25 cellular contexts compared by ENCODE assay signal in the genomic region with DNA sequence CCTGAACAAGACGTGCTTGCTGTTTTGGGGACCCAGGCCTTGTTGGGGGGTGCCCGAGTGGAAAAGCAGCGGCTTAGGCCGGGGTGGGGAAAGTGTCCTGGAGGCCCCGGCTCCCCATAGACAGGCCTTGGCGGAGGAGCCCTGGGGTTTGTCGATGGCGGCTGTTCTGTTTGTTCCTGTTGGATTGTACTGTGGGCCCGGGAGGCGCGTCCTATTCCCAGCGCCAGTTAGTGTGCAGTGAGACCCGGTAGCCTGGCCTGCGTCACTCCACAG. TPM values are rescaled to one million over a fixed set of nuclear protein-coding genes. Genes with fewer than 3 reads are reported as not detected.
A peak's percentile ranks its signal among the peaks of the same experiment; 100 is the strongest.
DNase-seq lines count a peak whose midpoint lies in the region; ATAC-seq, FAIRE-seq and TF ChIP-seq lines count a peak whose summit lies in the region.
"Had no signal": no experiment of that assay in that cellular context is flagged by ENCODE, and none has a peak within 500 bp of the region (broad histone marks: within the 10 kb centered on the region; RNA-seq: fewer than 3 reads in every experiment).

No MANE protein-coding gene starts in this region.

- H3K4me3 Mint-ChIP-seq in activated naive CD8-positive, alpha-beta T cell treated with anti-CD3 and anti-CD28 coated beads for 36 hours: no peak overlapping the region
- H3K4me3 Mint-ChIP-seq: B cell; CD4-positive, alpha-beta T cell; CD8-positive, alpha-beta T cell had no signal

- POLR2A ChIA-PET in RWPE1 (lab: Yijun Ruan, JAX; ENCODE audit: low non-redundant PET): no interaction called here

- H3K27ac ChIP-seq in RWPE1: peak overlapping the region; percentile 41
- H3K27ac ChIP-seq: 22Rv1; A549; BLaER1 treated with 17β-estradiol and CSF1 and Interleukin-3, amounts not matched to agents 10 nM and 100 nM; C4-2B had no signal

- no peaks in the 10 kb centered on the region for H3K9me3 Mint-ChIP-seq in activated naive CD8-positive, alpha-beta T cell treated with anti-CD3 and anti-CD28 coated beads for 36 hours
- H3K9me3 Mint-ChIP-seq: CD4-positive, alpha-beta T cell; CD8-positive, alpha-beta T cell had no signal

- CTCF ChIA-PET in RWPE1 (lab: Yijun Ruan, JAX): no interaction called here

- no peak for TF ChIP-seq CTCF in D721Med (IDR thresholded peaks at IDR 0.05; ENCODE audit: insufficient read depth, missing control alignments)
- TF ChIP-seq CTCF in RWPE1 (conservative IDR thresholded peaks at IDR 0.05; ENCODE audit: low read depth): no peak

- peaks cover 5% of the 10 kb centered on the region for H3K36me3 Mint-ChIP-seq in activated naive CD8-positive, alpha-beta T cell treated with anti-CD3 and anti-CD28 coated beads for 36 hours

- DNase-seq in D721Med (ENCODE audit: insufficient read length, low spot score) (peak; percentile 22), RWPE1 (ENCODE audit: low spot score) (no peak), cerebellar cortex (ENCODE audit: low spot score) (peak; percentile 14), ureter (ENCODE audit: low spot score) (peak; percentile 36), NCI-H82 treated with DMSO at 0.1 percent for 48 hours (lab: John Stamatoyannopoulos, UW; ENCODE audit: unreplicated experiment) (no peak)
- no peak for DNase-seq in activated naive CD8-positive, alpha-beta T cell treated with anti-CD3 and anti-CD28 coated beads for 36 hours
- DNase-seq: AML-193; Caco-2; Calu3; CD4-positive, alpha-beta T cell; CD8-positive, alpha-beta T cell; DMS 273 treated with DMSO at 0.1 percent for 48 hours; DMS153; DMS53; DMS79 treated with DMSO at 0.1 percent for 48 hours; GF-D8 had no signal

- no peak overlapping the region for H3K27ac Mint-ChIP-seq in activated naive CD8-positive, alpha-beta T cell treated with anti-CD3 and anti-CD28 coated beads for 36 hours
- H3K27ac Mint-ChIP-seq: B cell; CD4-positive, alpha-beta T cell; CD8-positive, alpha-beta T cell had no signal

- ATAC-seq in GM18907 (IDR thresholded peaks at IDR 0.05; ENCODE audit: unreplicated experiment): no peak
- ATAC-seq: A549; CD8-positive, alpha-beta T cell had no signal

- H3K27me3 Mint-ChIP-seq in activated naive CD8-positive, alpha-beta T cell treated with anti-CD3 and anti-CD28 coated beads for 36 hours: no peaks in the 10 kb centered on the region
- H3K27me3 Mint-ChIP-seq: B cell; CD4-positive, alpha-beta T cell had no signal

- FAIRE-seq in D721Med (lab: Jason Lieb, UNC): no peak
- FAIRE-seq: A549, G401.6, GM12891 had no signal

- H3K4me1 Mint-ChIP-seq in activated naive CD8-positive, alpha-beta T cell treated with anti-CD3 and anti-CD28 coated beads for 36 hours: no peaks in the 10 kb centered on the region
- H3K4me1 Mint-ChIP-seq: B cell had no signal

RNA-seq across cellular contexts. Expression of a gene that starts 11.1 kb away (rescaled TPM):
- total RNA-seq in ureter: 69.2 TPM
- 10 to 100 TPM; 86.5 to 91.3 TPM for total RNA-seq in activated naive CD8-positive, alpha-beta T cell treated with anti-CD3 and anti-CD28 coated beads for 36 hours

RNA-seq across cellular contexts. Expression of a gene that starts 18.3 kb away (rescaled TPM):
- total RNA-seq in ureter: 0.89 TPM
- total RNA-seq in activated naive CD8-positive, alpha-beta T cell treated with anti-CD3 and anti-CD28 coated beads for 36 hours: 10 to 100 TPM; 37.5 to 42.7 TPM
- total RNA-seq: Caco-2, Calu3 had no signal

RNA-seq across cellular contexts. Expression of a gene that starts 27.6 kb away (rescaled TPM):
- 0.62 TPM for total RNA-seq in ureter
- under 1 TPM; 0.16 to 0.29 TPM for total RNA-seq in activated naive CD8-positive, alpha-beta T cell treated with anti-CD3 and anti-CD28 coated beads for 36 hours
- total RNA-seq: A172 had no signal

Comparison
In these comparisons a context has a peak if more than half of its experiments do, and no peak if none do; other contexts are left out.
1. DNase-seq: peak in D721Med (single experiment), cerebellar cortex (single experiment) and ureter (single experiment); none in RWPE1 (single experiment), activated naive CD8-positive, alpha-beta T cell treated with anti-CD3 and anti-CD28 coated beads for 36 hours (single experiment) and NCI-H82 treated with DMSO at 0.1 percent for 48 hours (single experiment).
2. RNA of a gene that starts 18.3 kb away (total RNA-seq): 37.5 to 42.7 TPM in activated naive CD8-positive, alpha-beta T cell treated with anti-CD3 and anti-CD28 coated beads for 36 hours; 0.89 TPM in ureter (single experiment); every median in the first group is over 10 times any median in the second.